ENCODE assay signal across 24 cellular contexts in genomic region chr9:91640428-91640827, GRCh38.
"Had no signal": no experiment of that assay in that cellular context is flagged by ENCODE, and none has a peak within 500 bp of the region (broad histone marks: within the 10 kb centered on the region; RNA-seq: fewer than 3 reads in every experiment).

No MANE protein-coding gene starts in this region.

- DNase-seq: hippocampal formation; hypothalamus; immature natural killer cell; islet precursor cell; kidney; kidney glomerular epithelial cell; left cardiac atrium; left colon; left lung; left ventricle myocardium inferior; left ventricle myocardium superior; lower lobe of right lung; mammary epithelial cell; mesenchymal stem cell; mesendoderm; midbrain; mucosa of descending colon; naive B cell; naive thymus-derived CD4-positive, alpha-beta T cell had no signal

- FAIRE-seq: islet of Langerhans, keratinocyte, kidney had no signal

- H3K27me3 ChIP-seq: hepatocyte, left lung had no signal

- H2AFZ ChIP-seq: hepatocyte had no signal

- H3K4me2 ChIP-seq: hepatocyte had no signal

- H3K79me2 ChIP-seq: hepatocyte had no signal

- ATAC-seq: left cardiac atrium; left colon; left lobe of liver; left lung; left ventricle myocardium superior; lower lobe of right lung; mucosa of descending colon; naive thymus-derived CD4-positive, alpha-beta T cell had no signal

- H3K27ac ChIP-seq: hepatocyte, left lung, left ventricle myocardium inferior, lower lobe of right lung had no signal

- H3K4me3 ChIP-seq: hepatocyte, left lung, left ventricle myocardium inferior, lower lobe of right lung, lung, mucosa of descending colon had no signal

- H3K4me1 ChIP-seq: left lung, left ventricle myocardium inferior, lower lobe of right lung had no signal

- H3K36me3 ChIP-seq: left lung, left ventricle myocardium inferior, lower lobe of right lung had no signal
